In genomic region chr1:201650608-201650933, GRCh38 we compare ENCODE assay signal across 9 cellular contexts.
DNase-seq lines count a peak whose midpoint lies in the region; ATAC-seq and TF ChIP-seq lines count a peak whose summit lies in the region.
"Had no signal": no experiment of that assay in that cellular context is flagged by ENCODE, and none has a peak within 500 bp of the region (broad histone marks: within the 10 kb centered on the region; RNA-seq: fewer than 3 reads in every experiment).

No MANE protein-coding gene starts in this region.

- no peaks in the 10 kb centered on the region for H3K27me3 ChIP-seq in A673 (replicated peaks; ENCODE audit: insufficient read depth, low read depth, low read length, poor library complexity)
- H3K27me3 ChIP-seq in OCI-LY3 (ENCODE audit: low read depth, low read length), result peaks cover 4% of the 10 kb centered on the region; the same call in 1 of the 2 replicates
- peaks cover 0 to 44% (median 0%) of the 10 kb centered on the region in 4 donors for H3K27me3 ChIP-seq in esophagus squamous epithelium
- H3K27me3 ChIP-seq in osteoblast (ENCODE audit: insufficient read depth, low read length), result no peaks in the 10 kb centered on the region
- H3K27me3 ChIP-seq: SJSA1 had no signal

- no peak for TF ChIP-seq CTCF in A673 (conservative IDR thresholded peaks at IDR 0.05; ENCODE audit: low read depth, low read length)
- no peak for TF ChIP-seq CTCF in OCI-LY3 (IDR thresholded peaks at IDR 0.05; ENCODE audit: low read depth, low read length)
- no peak for TF ChIP-seq CTCF in esophagus squamous epithelium (IDR thresholded peaks at IDR 0.05)
- TF ChIP-seq CTCF in osteoblast (IDR thresholded peaks at IDR 0.05; ENCODE audit: extremely low read depth, low read depth, low read length), result no peak

- H3K79me2 ChIP-seq in OCI-LY3 (ENCODE audit: low read length) (no peaks in the 10 kb centered on the region), osteoblast (ENCODE audit: insufficient read depth, low read length) (peaks cover 71% of the 10 kb centered on the region)

- POLR2A ChIA-PET in A673 (lab: Charles Lee; ENCODE audit: low non-redundant PET), result interaction anchor here (0.6 kb wide), 1 partner anchor 1692 kb away, joined by 3 read pairs; no protein-coding TSS in a partner anchor

- BruUV-seq in A673 (replicated peaks; lab: Mats Ljungman, UMichigan), result no TSS peak

- ATAC-seq in GM18520 (IDR thresholded peaks at IDR 0.05; ENCODE audit: unreplicated experiment) (no peak), HG02852 (IDR thresholded peaks at IDR 0.05; ENCODE audit: unreplicated experiment) (no peak)

- H3K9ac ChIP-seq in OCI-LY3 (ENCODE audit: low read length), result no peak overlapping the region; the same call in 1 of the 2 replicates

- TF ChIP-seq POLR2A in esophagus squamous epithelium (IDR thresholded peaks at IDR 0.05), result no peak

- no peaks in the 10 kb centered on the region for H4K20me1 ChIP-seq in OCI-LY3 (ENCODE audit: insufficient read depth, low read length)
- H4K20me1 ChIP-seq in osteoblast (ENCODE audit: insufficient read depth, low read length), result peaks cover 71% of the 10 kb centered on the region

- no peaks in the 10 kb centered on the region for H3K9me3 ChIP-seq in A673 (ENCODE audit: low read depth, low read length, poor library complexity, severe bottlenecking)
- H3K9me3 ChIP-seq in OCI-LY3 (ENCODE audit: insufficient read depth, low read length), result no peaks in the 10 kb centered on the region
- no peaks in the 10 kb centered on the region for H3K9me3 ChIP-seq in esophagus squamous epithelium
- H3K9me3 ChIP-seq in osteoblast (ENCODE audit: low read depth, low read length), result no peaks in the 10 kb centered on the region
- H3K9me3 ChIP-seq: SJSA1 had no signal

- H3K4me1 ChIP-seq in A673 (ENCODE audit: insufficient read depth, low read length, poor library complexity, severe bottlenecking) (peaks cover 28% of the 10 kb centered on the region), OCI-LY3 (ENCODE audit: low read length) (peaks cover 25% of the 10 kb centered on the region), esophagus squamous epithelium (peaks cover 27 to 65% (median 27%) of the 10 kb centered on the region in 3 donors), osteoblast (ENCODE audit: insufficient read depth, low read length) (peaks cover 65% of the 10 kb centered on the region)

- no peaks in the 10 kb centered on the region for H3K36me3 ChIP-seq in A673 (ENCODE audit: insufficient read depth, low read length, poor library complexity, severe bottlenecking)
- no peaks in the 10 kb centered on the region for H3K36me3 ChIP-seq in OCI-LY3 (replicated peaks; ENCODE audit: low read depth, low read length)
- no peaks in the 10 kb centered on the region for H3K36me3 ChIP-seq in esophagus squamous epithelium
- peaks cover 17% of the 10 kb centered on the region for H3K36me3 ChIP-seq in osteoblast (ENCODE audit: insufficient read depth, low read length)

- peak overlapping the region; percentile 60 for H3K4me3 ChIP-seq in A673 (ENCODE audit: low read depth, low read length, poor library complexity, severe bottlenecking)
- peak overlapping the region; percentile 85 for H3K4me3 ChIP-seq in OCI-LY3 (ENCODE audit: low read length)
- peak overlapping the region; percentile 58 to 69 (median 58) for H3K4me3 ChIP-seq in esophagus squamous epithelium
- peak overlapping the region; percentile 81 for H3K4me3 ChIP-seq in osteoblast (ENCODE audit: insufficient read depth, low read length)
- H3K4me3 ChIP-seq: SJSA1 had no signal

- peak overlapping the region; percentile 56 for H3K4me2 ChIP-seq in OCI-LY3 (ENCODE audit: low read length)
- H3K4me2 ChIP-seq in osteoblast (ENCODE audit: insufficient read depth, low read length), result peak overlapping the region; percentile 89

- intact Hi-C loops in A673 (cut with micrococcal nuclease; ENCODE audit: unreplicated experiment) (loop anchor here (1.0 to 5.0 kb wide), 2 partner anchors 52 to 142 kb away; no protein-coding TSS in a partner anchor), esophagus squamous epithelium (cut with DNase I) (no loop called here)

- WGBS in esophagus squamous epithelium, 2 donors, result 29 to 61% methylated on average over 5 to 8 of the region's 13 CpGs

- H3K27ac ChIP-seq in A673 (ENCODE audit: low read depth, low read length, poor library complexity, severe bottlenecking) (peak overlapping the region; percentile 12), OCI-LY3 (ENCODE audit: low read length) (no peak overlapping the region), esophagus squamous epithelium (peak overlapping the region; percentile 67 to 88 (median 83)), osteoblast (ENCODE audit: low read depth, low read length) (peak overlapping the region; percentile 74)
- H3K27ac ChIP-seq: SJSA1 had no signal

- DNase-seq in A673 (ENCODE audit: low spot score) (no peak), esophagus squamous epithelium (lab: John Stamatoyannopoulos, UW) (no peak), osteoblast (ENCODE audit: insufficient read length, low spot score, missing footprints) (peak; percentile 80), NK-92 (lab: John Stamatoyannopoulos, UW; ENCODE audit: unreplicated experiment) (no peak)
- DNase-seq in activated T-cell treated with anti-CD3 and anti-CD28 coated beads, Interleukin-2, amount 50 U/mL, for 1 hour, result no peak

- no peak overlapping the region for H2AFZ ChIP-seq in OCI-LY3 (ENCODE audit: low read depth, low read length)
- no peak overlapping the region for H2AFZ ChIP-seq in osteoblast (ENCODE audit: low read length)

- CTCF ChIA-PET in A673 (lab: Charles Lee), result no interaction called here
